13 cellular contexts compared by ENCODE assay signal in the genomic region with DNA sequence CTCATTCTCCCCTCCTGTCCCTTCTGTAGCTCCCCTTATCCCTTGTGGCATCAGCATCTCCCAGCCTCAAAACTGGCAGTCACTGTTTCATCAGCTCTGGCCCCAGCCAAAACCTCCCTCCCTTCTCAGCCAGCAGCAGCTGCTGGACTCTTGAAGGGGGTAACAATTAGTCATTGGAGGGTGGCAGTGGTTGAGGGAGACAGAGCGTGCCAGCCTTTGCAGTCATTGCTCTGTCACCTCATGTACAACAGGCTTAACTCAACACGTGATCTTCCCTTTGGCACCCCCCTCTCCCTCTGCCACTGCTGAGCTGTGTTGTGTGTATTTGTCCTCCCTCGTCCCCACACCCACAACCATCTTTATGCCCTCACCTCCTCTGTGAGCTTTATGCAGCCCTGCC. TPM values are rescaled to one million over a fixed set of nuclear protein-coding genes. Genes with fewer than 3 reads are reported as not detected.
DNase-seq lines count a peak whose midpoint lies in the region; ATAC-seq and TF ChIP-seq lines count a peak whose summit lies in the region.
"Had no signal": no experiment of that assay in that cellular context is flagged by ENCODE, and none has a peak within 500 bp of the region (broad histone marks: within the 10 kb centered on the region; RNA-seq: fewer than 3 reads in every experiment).

No MANE protein-coding gene starts in this region.

- no peaks in the 10 kb centered on the region for H3K27me3 ChIP-seq in right cardiac atrium (ENCODE audit: control insufficient read depth, insufficient read depth)
- no peaks in the 10 kb centered on the region for H3K27me3 ChIP-seq in right atrium auricular region
- H3K27me3 ChIP-seq in upper lobe of right lung = no peaks in the 10 kb centered on the region
- no peaks in the 10 kb centered on the region for H3K27me3 ChIP-seq in smooth muscle cell (ENCODE audit: low read depth)
- H3K27me3 ChIP-seq: BLaER1 treated with 17β-estradiol and CSF1 and Interleukin-3, amounts not matched to agents 10 nM and 100 nM; esophagus squamous epithelium had no signal

- no peaks in the 10 kb centered on the region for H3K4me1 ChIP-seq in right cardiac atrium (ENCODE audit: control insufficient read depth, insufficient read depth, low read length)
- peaks cover 0 to 12% of the 10 kb centered on the region in 2 donors for H3K4me1 ChIP-seq in right atrium auricular region
- H3K4me1 ChIP-seq in upper lobe of right lung = no peaks in the 10 kb centered on the region
- no peaks in the 10 kb centered on the region for H3K4me1 ChIP-seq in smooth muscle cell (ENCODE audit: low read depth)
- H3K4me1 ChIP-seq: esophagus squamous epithelium had no signal

- peak in 2 of 3 donors; percentile 31 to 40 for DNase-seq in right cardiac atrium
- no peak for DNase-seq in right atrium auricular region (ENCODE audit: low spot score)
- peak; percentile 15 for DNase-seq in NCI-H69 (lab: John Stamatoyannopoulos, UW)
- DNase-seq in hippocampal formation (lab: John Stamatoyannopoulos, UW) = peak; percentile 68 to 94
- no peak for DNase-seq in upper lobe of right lung
- DNase-seq in NCI-H2227 treated with DMSO at 0.1 percent for 48 hours (lab: John Stamatoyannopoulos, UW) = no peak
- no peak for DNase-seq in smooth muscle cell (lab: John Stamatoyannopoulos, UW; ENCODE audit: unreplicated experiment)
- DNase-seq: esophagus squamous epithelium; stimulated activated CD4-positive, alpha-beta T cell treated with anti-CD3 and anti-CD28 coated beads, Interleukin-15, amount 100 ng/mL, for 24 hours had no signal

- intact Hi-C loops in right cardiac atrium (cut with DNase I) = no loop called here
- intact Hi-C loops in upper lobe of right lung (cut with DNase I) = no loop called here

- H2AFZ ChIP-seq in smooth muscle cell (ENCODE audit: low read depth) = no peak overlapping the region

- H3K9ac ChIP-seq in smooth muscle cell (ENCODE audit: low read depth) = no peak overlapping the region
- H3K9ac ChIP-seq: BLaER1 treated with 17β-estradiol and CSF1 and Interleukin-3, amounts not matched to agents 10 nM and 100 nM had no signal

- ATAC-seq in right cardiac atrium (peak; percentile 75 to 88), upper lobe of right lung (peak; percentile 10), HG02852 (IDR thresholded peaks at IDR 0.05; ENCODE audit: unreplicated experiment) (no peak)

- H3K4me3 ChIP-seq in right cardiac atrium (ENCODE audit: low read length) (no peak overlapping the region), right atrium auricular region (no peak overlapping the region), upper lobe of right lung (no peak overlapping the region), smooth muscle cell (no peak overlapping the region)
- H3K4me3 ChIP-seq: BLaER1 treated with 17β-estradiol and CSF1 and Interleukin-3, amounts not matched to agents 10 nM and 100 nM; esophagus squamous epithelium had no signal

- TF ChIP-seq CTCF in right atrium auricular region (IDR thresholded peaks at IDR 0.05) (no peak), upper lobe of right lung (IDR thresholded peaks at IDR 0.05) (no peak), smooth muscle cell (IDR thresholded peaks at IDR 0.05; ENCODE audit: borderline replicate concordance, insufficient read depth, poor library complexity, severe bottlenecking) (no peak)

- H4K20me1 ChIP-seq in smooth muscle cell (ENCODE audit: low read depth) = no peaks in the 10 kb centered on the region
- H4K20me1 ChIP-seq: BLaER1 treated with 17β-estradiol and CSF1 and Interleukin-3, amounts not matched to agents 10 nM and 100 nM had no signal

- no peaks in the 10 kb centered on the region for H3K36me3 ChIP-seq in right atrium auricular region
- H3K36me3 ChIP-seq in upper lobe of right lung = no peaks in the 10 kb centered on the region
- H3K36me3 ChIP-seq in smooth muscle cell (ENCODE audit: low read depth) = no peaks in the 10 kb centered on the region
- H3K36me3 ChIP-seq: esophagus squamous epithelium had no signal

- H3K27ac ChIP-seq in right cardiac atrium (ENCODE audit: low read length) (no peak overlapping the region), right atrium auricular region (no peak overlapping the region), upper lobe of right lung (no peak overlapping the region), smooth muscle cell (ENCODE audit: low read depth) (no peak overlapping the region)
- H3K27ac ChIP-seq: BLaER1 treated with 17β-estradiol and CSF1 and Interleukin-3, amounts not matched to agents 10 nM and 100 nM; esophagus squamous epithelium had no signal

- H3K9me3 ChIP-seq in right cardiac atrium (ENCODE audit: control insufficient read depth, low read length) = no peaks in the 10 kb centered on the region
- no peaks in the 10 kb centered on the region for H3K9me3 ChIP-seq in right atrium auricular region
- no peaks in the 10 kb centered on the region for H3K9me3 ChIP-seq in upper lobe of right lung
- no peaks in the 10 kb centered on the region for H3K9me3 ChIP-seq in smooth muscle cell (replicated peaks; ENCODE audit: low read depth)
- H3K9me3 ChIP-seq: BLaER1 treated with 17β-estradiol and CSF1 and Interleukin-3, amounts not matched to agents 10 nM and 100 nM; esophagus squamous epithelium had no signal

- no peak overlapping the region for H3K4me2 ChIP-seq in smooth muscle cell

- H3K79me2 ChIP-seq in smooth muscle cell (ENCODE audit: low read depth) = no peaks in the 10 kb centered on the region

- 64% methylated on average over 3 of the region's 3 CpGs for WGBS in right cardiac atrium
- 82% methylated on average over 3 of the region's 3 CpGs for WGBS in smooth muscle cell (ENCODE audit: low lambda C conversion rate)

- H3F3A ChIP-seq in smooth muscle cell (ENCODE audit: low read depth) = no peaks in the 10 kb centered on the region

RNA-seq across cellular contexts. Expression of a gene that starts 28.2 kb away (rescaled TPM):
- not detected for total RNA-seq in right cardiac atrium
- not detected for polyA plus RNA-seq in right cardiac atrium
- not detected for total RNA-seq in right atrium auricular region
- total RNA-seq in upper lobe of right lung = 2.1 TPM
- not detected in 2 replicates for total RNA-seq in smooth muscle cell
- not detected in 2 replicates for polyA plus RNA-seq in smooth muscle cell
- total RNA-seq: esophagus squamous epithelium; T-helper 1 cell treated with Interleukin-12 subunit alpha and Interleukin-12 subunit beta and Interleukin-4 antibody, amounts not matched to agents 30 ng/mL and 1 ng/mL, for 36 hours had no signal
- polyA plus RNA-seq: neural cell had no signal

RNA-seq across cellular contexts. Expression of a gene that starts 58.7 kb away (rescaled TPM):
- total RNA-seq in right cardiac atrium (10 to 100 TPM; 75.6 to 98.0 (median 95.3) TPM), right atrium auricular region (10 to 100 TPM; 53.4 to 65.8 TPM), upper lobe of right lung (106 TPM), smooth muscle cell (157 and 259 TPM in 2 replicates)
- polyA plus RNA-seq in right cardiac atrium (41.0 TPM), smooth muscle cell (173 and 194 TPM in 2 replicates)

Comparison
In these comparisons a context has a peak if more than half of its experiments do, and no peak if none do; other contexts are left out.
1. DNase-seq: peak in right cardiac atrium (2 of 3), NCI-H69 (single experiment) and hippocampal formation (2 of 2); none in right atrium auricular region (single experiment), upper lobe of right lung (single experiment), NCI-H2227 treated with DMSO at 0.1 percent for 48 hours (single experiment) and smooth muscle cell (single experiment).